In the genomic region with DNA sequence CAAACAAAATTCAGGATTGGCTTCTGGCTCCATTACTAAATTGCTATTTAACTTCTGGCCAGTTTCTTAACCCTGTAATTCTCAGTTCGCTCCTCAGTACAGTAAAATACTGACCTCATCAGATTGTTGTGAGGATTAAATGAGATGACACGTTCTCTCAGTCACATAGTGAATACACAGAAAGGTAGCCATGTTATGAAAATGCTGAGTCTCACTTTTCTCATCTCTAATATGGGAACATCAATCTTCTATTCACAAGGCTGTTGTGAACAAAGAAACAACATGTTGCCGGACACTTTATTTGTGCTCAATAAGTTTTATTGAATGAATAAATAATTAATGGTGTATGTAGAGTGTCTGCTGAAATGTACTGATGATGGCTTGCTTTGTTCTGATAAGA, we compare ENCODE assay signal across 21 cellular contexts.
DNase-seq lines count a peak whose midpoint lies in the region; ATAC-seq, FAIRE-seq and TF ChIP-seq lines count a peak whose summit lies in the region.
"Had no signal": no experiment of that assay in that cellular context is flagged by ENCODE, and none has a peak within 500 bp of the region (broad histone marks: within the 10 kb centered on the region; RNA-seq: fewer than 3 reads in every experiment).

No MANE protein-coding gene starts in this region.

- H4K91ac ChIP-seq in IMR-90 (ENCODE audit: insufficient read depth, low read depth, low read length) = no peak overlapping the region

- TF ChIP-seq EP300 in A549 (IDR thresholded peaks at IDR 0.05) (no peak), K562 (IDR thresholded peaks at IDR 0.05; ENCODE audit: low read length) (no peak)

- H3K79me2 ChIP-seq in K562 (ENCODE audit: control insufficient read depth, insufficient read depth, low read length) = no peaks in the 10 kb centered on the region

- BruUV-seq in IMR-90 (replicated peaks; lab: Mats Ljungman, UMichigan) = no TSS peak
- BruUV-seq in K562 (replicated peaks; lab: Mats Ljungman, UMichigan) = no TSS peak

- H2BK15ac ChIP-seq in IMR-90 (ENCODE audit: low read depth, low read length) = no peak overlapping the region

- H4K20me1 ChIP-seq in IMR-90 (ENCODE audit: insufficient read depth, low read length) (no peaks in the 10 kb centered on the region), K562 (replicated peaks; ENCODE audit: control insufficient read depth, insufficient read depth, low read length) (no peaks in the 10 kb centered on the region)
- H4K20me1 ChIP-seq: BLaER1 treated with 17β-estradiol and CSF1 and Interleukin-3, amounts not matched to agents 10 nM and 100 nM had no signal

- TF ChIP-seq RAD21 in A549 (conservative IDR thresholded peaks at IDR 0.05 in 1 of 2, IDR thresholded peaks at IDR 0.05 in 1 of 2) = no peak
- TF ChIP-seq RAD21 in IMR-90 (IDR thresholded peaks at IDR 0.05; ENCODE audit: low read length) = no peak
- no peak for TF ChIP-seq RAD21 in K562 (CRISPR knock-in tag; conservative IDR thresholded peaks at IDR 0.05 in 1 of 2, IDR thresholded peaks at IDR 0.05 in 1 of 2)

- H2BK5ac ChIP-seq in IMR-90 (ENCODE audit: low read depth, low read length, poor library complexity, severe bottlenecking) = no peak overlapping the region

- no peak overlapping the region for H3K4ac ChIP-seq in IMR-90 (ENCODE audit: low read depth, low read length)

- H3K56ac ChIP-seq in IMR-90 (ENCODE audit: extremely low read depth, insufficient read depth, low read length) = no peak overlapping the region

- H3K4me2 ChIP-seq in A549 = no peak overlapping the region
- no peak overlapping the region for H3K4me2 ChIP-seq in IMR-90 (ENCODE audit: low read depth, low read length)
- no peak overlapping the region for H3K4me2 ChIP-seq in K562 (ENCODE audit: insufficient read depth, low read length)
- H3K4me2 ChIP-seq: BLaER1 treated with 17β-estradiol and CSF1 and Interleukin-3, amounts not matched to agents 10 nM and 100 nM had no signal

- no peak for DNase-seq in A549 (ENCODE audit: low read depth in 1 of 2, low spot score in 1 of 2)
- DNase-seq in IMR-90 = no peak
- no peak for DNase-seq in K562 (ENCODE audit: extremely low read depth in 1 of 4, low spot score in 3 of 4)
- DNase-seq in uterus = no peak
- DNase-seq in activated CD4-positive, alpha-beta T cell treated with anti-CD3 and anti-CD28 coated beads, Interleukin-2, amount 50 U/mL, for 4 hours = no peak
- no peak for DNase-seq in SHP77 (lab: John Stamatoyannopoulos, UW)
- DNase-seq: 8988T; AML-193; Caco-2; Calu3; CD4-positive, alpha-beta T cell; CD8-positive, alpha-beta T cell; DMS79 treated with DMSO at 0.1 percent for 48 hours; GDM1 had no signal

- no peak overlapping the region for H3K4me3 ChIP-seq in A549
- H3K4me3 ChIP-seq in IMR-90 (ENCODE audit: insufficient read depth, low read depth, low read length) = no peak overlapping the region
- no peak overlapping the region for H3K4me3 ChIP-seq in K562
- H3K4me3 ChIP-seq in uterus = no peak overlapping the region
- H3K4me3 ChIP-seq: BLaER1 treated with 17β-estradiol and CSF1 and Interleukin-3, amounts not matched to agents 10 nM and 100 nM; GM12878 had no signal

- H2AK9ac ChIP-seq in IMR-90 (replicated peaks; ENCODE audit: low read depth, low read length, poor library complexity) = no peak overlapping the region

- intact Hi-C loops in IMR-90 (cut with micrococcal nuclease) (no loop called here), K562 (cut with micrococcal nuclease) (no loop called here), uterus (cut with DNase I; ENCODE audit: low total_unique reads) (no loop called here)

- no peak for FAIRE-seq in A549 (lab: Jason Lieb, UNC)
- no peak for FAIRE-seq in K562 (lab: Jason Lieb, UNC)
- FAIRE-seq: A204.1, D721Med, GM12878, GM12892, GM18507 had no signal

- no peak overlapping the region for H3K18ac ChIP-seq in IMR-90 (ENCODE audit: low read depth, low read length)

- TF ChIP-seq CTCF in A549 (IDR thresholded peaks at IDR 0.05) (no peak), IMR-90 (conservative IDR thresholded peaks at IDR 0.05; ENCODE audit: low read depth, low read length) (no peak), K562 (IDR thresholded peaks at IDR 0.05 in 2 of 3, conservative IDR thresholded peaks at IDR 0.05 in 1 of 3; ENCODE audit: insufficient read depth in 2 of 3, low read depth in 1 of 3, low read length in 3 of 3) (no peak), uterus (IDR thresholded peaks at IDR 0.05) (no peak)

- no peaks in the 10 kb centered on the region for H3K9me1 ChIP-seq in IMR-90 (ENCODE audit: insufficient read depth, low read length)
- H3K9me1 ChIP-seq in K562 (ENCODE audit: control insufficient read depth, insufficient read depth, low read length) = no peaks in the 10 kb centered on the region

- no peak overlapping the region for H3K23ac ChIP-seq in IMR-90 (ENCODE audit: low read depth, low read length)

- dilution Hi-C loops in IMR-90 (cut with HindIII; ENCODE audit: low sequenced_read_pairs, unreplicated experiment) = no loop called here

- 64% methylated on average over 3 of the region's 3 CpGs for WGBS in A549 (ENCODE audit: missing lambda C conversion rate)
- no CpG with 5 or more reads among the region's 3 CpGs for WGBS in IMR-90 (ENCODE audit: extremely low coverage in 2 of 2, insufficient read length in 1 of 2), 2 experiments
- 0% methylated on average over 3 of the region's 3 CpGs for WGBS in K562 (ENCODE audit: insufficient coverage, low coverage, missing lambda C conversion rate)

- TF ChIP-seq POLR2A in A549 (IDR thresholded peaks at IDR 0.05; ENCODE audit: low read length) (no peak), IMR-90 (IDR thresholded peaks at IDR 0.05; ENCODE audit: low read depth, low read length) (no peak), K562 (conservative IDR thresholded peaks at IDR 0.05) (no peak), uterus (IDR thresholded peaks at IDR 0.05) (no peak)

- H3K14ac ChIP-seq in IMR-90 (replicated peaks; ENCODE audit: low read depth, low read length) = no peak overlapping the region

- H3K9ac ChIP-seq in IMR-90 (ENCODE audit: low read depth, low read length) (no peak overlapping the region), K562 (ENCODE audit: insufficient read depth in 1 of 2, low read depth in 2 of 2, low read length in 2 of 2) (no peak overlapping the region)
- H3K9ac ChIP-seq: BLaER1 treated with 17β-estradiol and CSF1 and Interleukin-3, amounts not matched to agents 10 nM and 100 nM had no signal

- no peak overlapping the region for H4K8ac ChIP-seq in IMR-90 (ENCODE audit: low read depth in 2 of 2, low read length in 2 of 2)

- H3K36me3 ChIP-seq in IMR-90 (ENCODE audit: control insufficient read depth, insufficient read depth, low read length) (no peaks in the 10 kb centered on the region), K562 (ENCODE audit: control insufficient read depth, insufficient read depth, low read length) (no peaks in the 10 kb centered on the region), uterus (no peaks in the 10 kb centered on the region)
- H3K36me3 ChIP-seq: BLaER1 treated with 17β-estradiol and CSF1 and Interleukin-3, amounts not matched to agents 10 nM and 100 nM had no signal

- H2AFZ ChIP-seq in IMR-90 (replicated peaks; ENCODE audit: low read length, poor library complexity) = no peak overlapping the region
- no peak overlapping the region for H2AFZ ChIP-seq in K562 (ENCODE audit: low read depth, low read length)

- H3K27me3 ChIP-seq in IMR-90 (ENCODE audit: control insufficient read depth, insufficient read depth, low read length) (no peaks in the 10 kb centered on the region), K562 (ENCODE audit: control insufficient read depth in 2 of 2, insufficient read depth in 2 of 2, low read length in 2 of 2) (no peaks in the 10 kb centered on the region), uterus (no peaks in the 10 kb centered on the region)
- H3K27me3 ChIP-seq: BLaER1 treated with 17β-estradiol and CSF1 and Interleukin-3, amounts not matched to agents 10 nM and 100 nM had no signal

- no peak overlapping the region for H2AK5ac ChIP-seq in IMR-90 (ENCODE audit: low read depth, low read length)

- H2BK120ac ChIP-seq in IMR-90 (ENCODE audit: low read depth, low read length) = no peak overlapping the region

- CTCF ChIA-PET in A549 (lab: Yijun Ruan, JAX) = interaction anchor here (0.6 to 1.3 kb wide), 2 partner anchors 46 to 477 kb away, joined by 3 read pairs; no protein-coding TSS in a partner anchor
- CTCF ChIA-PET in IMR-90 (lab: Yijun Ruan, JAX) = no interaction called here
- CTCF ChIA-PET in K562 (lab: Yijun Ruan, JAX; ENCODE audit: low intra/inter-chr PET ratio) = no interaction called here

- H3K27ac ChIP-seq in A549 (no peak overlapping the region), IMR-90 (ENCODE audit: insufficient read depth, low read length) (no peak overlapping the region), K562 (ENCODE audit: extremely low read depth, low read depth, low read length) (no peak overlapping the region), uterus (no peak overlapping the region)
- H3K27ac ChIP-seq: BLaER1 treated with 17β-estradiol and CSF1 and Interleukin-3, amounts not matched to agents 10 nM and 100 nM; C4-2B had no signal

- H3K4me1 ChIP-seq in A549 = no peaks in the 10 kb centered on the region
- no peaks in the 10 kb centered on the region for H3K4me1 ChIP-seq in IMR-90 (ENCODE audit: control insufficient read depth, insufficient read depth, low read length)
- no peaks in the 10 kb centered on the region for H3K4me1 ChIP-seq in K562 (replicated peaks in 1 of 2; ENCODE audit: control insufficient read depth in 2 of 2, insufficient read depth in 2 of 2, low read length in 2 of 2)
- H3K4me1 ChIP-seq in uterus = no peaks in the 10 kb centered on the region
- H3K4me1 ChIP-seq: Caco-2 had no signal

- no peak overlapping the region for H2BK20ac ChIP-seq in IMR-90 (ENCODE audit: low read depth, low read length)

- no peaks in the 10 kb centered on the region for H3K79me1 ChIP-seq in IMR-90 (ENCODE audit: low read depth in 1 of 2, low read length in 2 of 2)

- no peak for ATAC-seq in A549
- no peak for ATAC-seq in IMR-90 (ENCODE audit: low read depth)
- no peak for ATAC-seq in K562
- ATAC-seq: CD8-positive, alpha-beta T cell; GM12878 had no signal

- in situ Hi-C loops in IMR-90 (cut with MboI; ENCODE audit: low sequenced_read_pairs) (no loop called here), K562 (cut with MboI) (no loop called here)

- no peak overlapping the region for H4K5ac ChIP-seq in IMR-90 (ENCODE audit: low read depth, low read length)

- H3K9me3 ChIP-seq in A549 = no peaks in the 10 kb centered on the region
- H3K9me3 ChIP-seq in IMR-90 (ENCODE audit: control insufficient read depth, insufficient read depth, low read length) = no peaks in the 10 kb centered on the region
- no peaks in the 10 kb centered on the region for H3K9me3 ChIP-seq in K562 (replicated peaks; ENCODE audit: control insufficient read depth, insufficient read depth, low read depth, low read length)
- H3K9me3 ChIP-seq in uterus = no peaks in the 10 kb centered on the region
- H3K9me3 ChIP-seq: Caco-2 had no signal

- POLR2A ChIA-PET in A549 (lab: Yijun Ruan, JAX) (no interaction called here), IMR-90 (lab: Charles Lee; ENCODE audit: unreplicated experiment) (no interaction called here), K562 (lab: Yijun Ruan, JAX) (no interaction called here)

TF ChIP-seq in A549, 52 proteins besides CTCF, POLR2A, EP300 and RAD21 (continues in another document):
- no peak for TF ChIP-seq TP53 (CRISPR knock-in tag; IDR thresholded peaks at IDR 0.05)

TF ChIP-seq in IMR-90, 13 proteins besides CTCF, POLR2A, EP300 and RAD21 (continues in another document):
- TF ChIP-seq RFX5 (IDR thresholded peaks at IDR 0.05; ENCODE audit: low read depth, low read length) = no peak

TF ChIP-seq in K562, 482 proteins besides CTCF, POLR2A, EP300 and RAD21 (continues in another document):
- TF ChIP-seq MAFG (tag; conservative IDR thresholded peaks at IDR 0.05) = peak; percentile 23; the same call in 1 of the 2 replicates

Comparison
In these comparisons a context has a peak if more than half of its experiments do, and no peak if none do; other contexts are left out.
1. Of the 35 proteins assayed by ChIP-seq in both K562 and A549: peak only in K562: none; only in A549: MAFK; in both: none; in neither: 34.